Comparison of ENCODE assay signal across 17 cellular contexts in genomic region chr10:62990126-62990525, GRCh38.
DNase-seq lines count a peak whose midpoint lies in the region; ATAC-seq and TF ChIP-seq lines count a peak whose summit lies in the region.
"Had no signal": no experiment of that assay in that cellular context is flagged by ENCODE, and none has a peak within 500 bp of the region (broad histone marks: within the 10 kb centered on the region; RNA-seq: fewer than 3 reads in every experiment).

No MANE protein-coding gene starts in this region.

- H3K36me3 Mint-ChIP-seq in MCF 10A (ENCODE audit: insufficient read depth, unreplicated experiment): no peaks in the 10 kb centered on the region
- H3K36me3 Mint-ChIP-seq in activated T-helper 1 cell treated with anti-CD3 and anti-CD28 coated beads, Interleukin-12 subunit alpha, Interleukin-12 subunit beta, Interleukin-2, Interleukin-4 antibody, amounts not matched to agents 30 ng/mL and 10 ng/mL and 1 ng/mL, durations not matched to agents 14 hours and 24 hours and 36 hours (ENCODE audit: low read depth): no peaks in the 10 kb centered on the region
- H3K36me3 Mint-ChIP-seq: CD4-positive, CD25-positive, alpha-beta regulatory T cell had no signal

- no peak for ATAC-seq in GM18861 (IDR thresholded peaks at IDR 0.05; ENCODE audit: unreplicated experiment)

- no peak overlapping the region for H3K4me3 Mint-ChIP-seq in MCF 10A (ENCODE audit: unreplicated experiment)
- H3K4me3 Mint-ChIP-seq in activated T-helper 1 cell treated with anti-CD3 and anti-CD28 coated beads, Interleukin-12 subunit alpha, Interleukin-12 subunit beta, Interleukin-2, Interleukin-4 antibody, amounts not matched to agents 30 ng/mL and 10 ng/mL and 1 ng/mL, durations not matched to agents 14 hours and 24 hours and 36 hours: no peak overlapping the region
- H3K4me3 Mint-ChIP-seq: CD4-positive, CD25-positive, alpha-beta regulatory T cell had no signal

- no peak overlapping the region for H3K27ac Mint-ChIP-seq in MCF 10A (ENCODE audit: low read depth, unreplicated experiment)
- H3K27ac Mint-ChIP-seq in activated T-helper 1 cell treated with anti-CD3 and anti-CD28 coated beads, Interleukin-12 subunit alpha, Interleukin-12 subunit beta, Interleukin-2, Interleukin-4 antibody, amounts not matched to agents 30 ng/mL and 10 ng/mL and 1 ng/mL, durations not matched to agents 14 hours and 24 hours and 36 hours: peak overlapping the region; percentile 10
- H3K27ac Mint-ChIP-seq: CD4-positive, CD25-positive, alpha-beta regulatory T cell had no signal

- no peaks in the 10 kb centered on the region for H3K27me3 Mint-ChIP-seq in MCF 10A (ENCODE audit: insufficient read depth, unreplicated experiment)
- peaks cover 2% of the 10 kb centered on the region for H3K27me3 Mint-ChIP-seq in activated T-helper 1 cell treated with anti-CD3 and anti-CD28 coated beads, Interleukin-12 subunit alpha, Interleukin-12 subunit beta, Interleukin-2, Interleukin-4 antibody, amounts not matched to agents 30 ng/mL and 10 ng/mL and 1 ng/mL, durations not matched to agents 14 hours and 24 hours and 36 hours (ENCODE audit: insufficient read depth)

- no peaks in the 10 kb centered on the region for H3K9me3 Mint-ChIP-seq in MCF 10A (ENCODE audit: unreplicated experiment)
- no peaks in the 10 kb centered on the region for H3K9me3 Mint-ChIP-seq in activated T-helper 1 cell treated with anti-CD3 and anti-CD28 coated beads, Interleukin-12 subunit alpha, Interleukin-12 subunit beta, Interleukin-2, Interleukin-4 antibody, amounts not matched to agents 30 ng/mL and 10 ng/mL and 1 ng/mL, durations not matched to agents 14 hours and 24 hours and 36 hours

- H3K27me3 ChIP-seq in breast epithelium: no peaks in the 10 kb centered on the region
- no peaks in the 10 kb centered on the region for H3K27me3 ChIP-seq in suprapubic skin
- H3K27me3 ChIP-seq in spleen (replicated peaks in 1 of 7): no peaks in the 10 kb centered on the region

- H3K9me3 ChIP-seq in breast epithelium (no peaks in the 10 kb centered on the region), suprapubic skin (no peaks in the 10 kb centered on the region), spleen (no peaks in the 10 kb centered on the region)

- TF ChIP-seq EP300 in suprapubic skin (IDR thresholded peaks at IDR 0.05): no peak

- H3K4me1 ChIP-seq in breast epithelium (no peaks in the 10 kb centered on the region), suprapubic skin (peaks cover 20% of the 10 kb centered on the region), spleen (no peaks in the 10 kb centered on the region)

- TF ChIP-seq POLR2A in breast epithelium (IDR thresholded peaks at IDR 0.05) (no peak), suprapubic skin (IDR thresholded peaks at IDR 0.05) (no peak), spleen (IDR thresholded peaks at IDR 0.05) (no peak)

- CTCF ChIA-PET in MCF 10A (lab: Yijun Ruan, JAX): no interaction called here

- intact Hi-C loops in MCF 10A (cut with micrococcal nuclease): no loop called here
- intact Hi-C loops in breast epithelium (cut with DNase I; ENCODE audit: low total_unique reads): no loop called here
- intact Hi-C loops in activated T-helper 1 cell treated with anti-CD3 and anti-CD28 coated beads, Interleukin-12 subunit alpha, Interleukin-12 subunit beta, Interleukin-2, Interleukin-4 antibody, amounts not matched to agents 30 ng/mL and 10 ng/mL and 1 ng/mL, durations not matched to agents 14 hours and 24 hours and 36 hours (cut with micrococcal nuclease): no loop called here
- intact Hi-C loops in spleen (cut with DNase I; ENCODE audit: low total_unique reads): no loop called here

- BruUV-seq in MCF 10A (replicated peaks; lab: Mats Ljungman, UMichigan): no TSS peak

- no peak overlapping the region for H3K27ac ChIP-seq in breast epithelium
- peak overlapping the region; percentile 10 for H3K27ac ChIP-seq in suprapubic skin
- H3K27ac ChIP-seq in spleen: no peak overlapping the region
- H3K27ac ChIP-seq: HL-60 had no signal

- TF ChIP-seq CTCF in MCF 10A (IDR thresholded peaks at IDR 0.05; ENCODE audit: unreplicated experiment) (no peak), breast epithelium (IDR thresholded peaks at IDR 0.05) (no peak), fibroblast of pulmonary artery (IDR thresholded peaks at IDR 0.05; ENCODE audit: low read length, missing control alignments) (no peak), suprapubic skin (IDR thresholded peaks at IDR 0.05) (no peak), spleen (IDR thresholded peaks at IDR 0.05 in 8 of 11, conservative IDR thresholded peaks at IDR 0.05 in 3 of 11) (no peak)

- no peak overlapping the region for H3K4me3 ChIP-seq in breast epithelium
- H3K4me3 ChIP-seq in fibroblast of pulmonary artery (replicated peaks; ENCODE audit: low read depth, low read length): no peak overlapping the region
- no peak overlapping the region for H3K4me3 ChIP-seq in suprapubic skin
- no peak overlapping the region for H3K4me3 ChIP-seq in spleen

- DNase-seq in MCF 10A (ENCODE audit: unreplicated experiment) (peak; percentile 28), breast epithelium (ENCODE audit: low spot score in 2 of 2) (no peak), fibroblast of pulmonary artery (ENCODE audit: low read depth) (peak; percentile 10), suprapubic skin (ENCODE audit: low spot score in 2 of 2) (no peak), HT-29 (ENCODE audit: low spot score) (no peak), spleen (no peak)
- no peak for DNase-seq in activated T-helper 1 cell treated with anti-CD3 and anti-CD28 coated beads, Interleukin-12 subunit alpha, Interleukin-12 subunit beta, Interleukin-2, Interleukin-4 antibody, amounts not matched to agents 30 ng/mL and 10 ng/mL and 1 ng/mL, durations not matched to agents 14 hours and 24 hours and 36 hours (ENCODE audit: low spot score)
- DNase-seq: AML-193; Calu3; CD4-positive, CD25-positive, alpha-beta regulatory T cell; KBM-7; NCI-H1048; NCI-H146; NCI-H69; Right ventricle myocardium superior had no signal

- H3K36me3 ChIP-seq in breast epithelium: no peaks in the 10 kb centered on the region
- no peaks in the 10 kb centered on the region for H3K36me3 ChIP-seq in suprapubic skin
- no peaks in the 10 kb centered on the region for H3K36me3 ChIP-seq in spleen

- H3K4me1 Mint-ChIP-seq in MCF 10A (ENCODE audit: insufficient read depth, unreplicated experiment): peaks cover 16% of the 10 kb centered on the region
- peaks cover 34% of the 10 kb centered on the region for H3K4me1 Mint-ChIP-seq in activated T-helper 1 cell treated with anti-CD3 and anti-CD28 coated beads, Interleukin-12 subunit alpha, Interleukin-12 subunit beta, Interleukin-2, Interleukin-4 antibody, amounts not matched to agents 30 ng/mL and 10 ng/mL and 1 ng/mL, durations not matched to agents 14 hours and 24 hours and 36 hours (ENCODE audit: low read depth)
- H3K4me1 Mint-ChIP-seq: CD4-positive, CD25-positive, alpha-beta regulatory T cell had no signal

- WGBS in suprapubic skin: 89% methylated on average over 1 of the region's 1 CpG
- 73 to 87% (median 77%) methylated on average over 1 of the region's 1 CpG for WGBS in spleen, 5 donors

- POLR2A ChIA-PET in MCF 10A (lab: Yijun Ruan, JAX): interaction anchor here (0.9 kb wide), 1 partner anchor 20 kb away, joined by 3 read pairs; no protein-coding TSS in a partner anchor

Comparison
In these comparisons a context has a peak if more than half of its experiments do, and no peak if none do; other contexts are left out.
1. DNase-seq: peak in MCF 10A (single experiment) and fibroblast of pulmonary artery (single experiment); none in breast epithelium (0 of 2), activated T-helper 1 cell treated with anti-CD3 and anti-CD28 coated beads, Interleukin-12 subunit alpha, Interleukin-12 subunit beta, Interleukin-2, Interleukin-4 antibody, amounts not matched to agents 30 ng/mL and 10 ng/mL and 1 ng/mL, durations not matched to agents 14 hours and 24 hours and 36 hours (single experiment), suprapubic skin (0 of 2), HT-29 (single experiment) and spleen (single experiment).